12 cellular contexts compared by ENCODE assay signal in the genomic region with DNA sequence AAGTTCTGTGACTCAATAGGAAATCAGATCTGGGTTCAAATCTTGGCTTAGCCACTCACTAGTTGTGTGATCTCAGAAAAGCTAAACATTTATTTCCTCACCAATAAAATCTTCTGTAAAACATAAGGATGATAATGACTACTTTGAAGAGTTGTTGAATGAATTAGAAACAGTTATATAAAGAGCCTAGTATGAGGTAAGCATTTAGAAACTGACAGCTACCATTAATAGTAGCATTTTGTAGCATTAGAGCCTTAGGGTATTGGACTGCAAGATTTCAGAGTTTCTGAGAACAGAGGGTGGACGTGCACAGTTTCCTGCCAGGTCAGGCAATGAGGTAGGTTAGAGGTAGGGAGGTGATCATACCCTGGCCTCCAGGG.
DNase-seq lines count a peak whose midpoint lies in the region; ATAC-seq and TF ChIP-seq lines count a peak whose summit lies in the region.
"Had no signal": no experiment of that assay in that cellular context is flagged by ENCODE, and none has a peak within 500 bp of the region (broad histone marks: within the 10 kb centered on the region; RNA-seq: fewer than 3 reads in every experiment).

No MANE protein-coding gene starts in this region.

- no peak overlapping the region for H3K4me3 Mint-ChIP-seq in immature natural killer cell
- H3K4me3 Mint-ChIP-seq: nephron; stimulated activated naive CD8-positive, alpha-beta T cell treated with anti-CD3 and anti-CD28 coated beads, Interleukin-15, amount 100 ng/mL, for 72 hours had no signal

- H3K27ac Mint-ChIP-seq in immature natural killer cell: no peak overlapping the region
- H3K27ac Mint-ChIP-seq: nephron; stimulated activated naive CD8-positive, alpha-beta T cell treated with anti-CD3 and anti-CD28 coated beads, Interleukin-15, amount 100 ng/mL, for 72 hours had no signal

- H3K27me3 Mint-ChIP-seq in immature natural killer cell (ENCODE audit: low read depth in 3 of 3): peaks cover 1 to 7% (median 5%) of the 10 kb centered on the region in 3 donors

- TF ChIP-seq CTCF in GM10266 (IDR thresholded peaks at IDR 0.05; ENCODE audit: control insufficient read depth, insufficient read depth, low read depth, missing control alignments): no peak

- DNase-seq in GM10266 (ENCODE audit: extremely low spot score): peak; percentile 32
- no peak for DNase-seq in COR-L47 (lab: John Stamatoyannopoulos, UW)
- no peak for DNase-seq in germinal center (ENCODE audit: low spot score)
- DNase-seq in immature natural killer cell: no peak
- DNase-seq in T-helper 9 cell: no peak
- DNase-seq: GDM1; stimulated activated naive CD8-positive, alpha-beta T cell treated with anti-CD3 and anti-CD28 coated beads, Interleukin-15, amount 100 ng/mL, for 72 hours had no signal

- H3K4me1 Mint-ChIP-seq in immature natural killer cell: no peaks in the 10 kb centered on the region
- H3K4me1 Mint-ChIP-seq: stimulated activated naive CD8-positive, alpha-beta T cell treated with anti-CD3 and anti-CD28 coated beads, Interleukin-15, amount 100 ng/mL, for 72 hours had no signal

- peaks cover 0 to 5% (median 0%) of the 10 kb centered on the region in 6 donors for H3K9me3 Mint-ChIP-seq in immature natural killer cell
- H3K9me3 Mint-ChIP-seq: stimulated activated naive CD8-positive, alpha-beta T cell treated with anti-CD3 and anti-CD28 coated beads, Interleukin-15, amount 100 ng/mL, for 72 hours had no signal

- no peaks in the 10 kb centered on the region for H3K36me3 Mint-ChIP-seq in immature natural killer cell

- peak; percentile 43 for ATAC-seq in GM19455 (IDR thresholded peaks at IDR 0.05; ENCODE audit: unreplicated experiment)
- peak; percentile 33 for ATAC-seq in HG02852 (IDR thresholded peaks at IDR 0.05; ENCODE audit: unreplicated experiment)
- peak; percentile 41 for ATAC-seq in HG03571 (IDR thresholded peaks at IDR 0.05; ENCODE audit: unreplicated experiment)
- ATAC-seq: HCT116; stimulated activated naive CD8-positive, alpha-beta T cell treated with anti-CD3 and anti-CD28 coated beads, Interleukin-15, amount 100 ng/mL, for 72 hours had no signal
